ENCODE assay signal across 8 cellular contexts in genomic region chr15:38002883-38003477, GRCh38.
DNase-seq lines count a peak whose midpoint lies in the region; ATAC-seq and TF ChIP-seq lines count a peak whose summit lies in the region.

No MANE protein-coding gene starts in this region.

- H3K9me3 ChIP-seq in lower lobe of right lung (no peaks in the 10 kb centered on the region), gastrocnemius medialis (no peaks in the 10 kb centered on the region)

- H3K27ac ChIP-seq in lower lobe of right lung: no peak overlapping the region
- no peak overlapping the region for H3K27ac ChIP-seq in gastrocnemius medialis

- in situ Hi-C loops in gastrocnemius medialis (cut with MboI; ENCODE audit: low sequenced_read_pairs in 4 of 4): loop anchor here in 1 of 4 donors (10.0 kb wide), 1 partner anchor 412 kb away; no protein-coding TSS in a partner anchor

- ATAC-seq in lower lobe of right lung (peak; percentile 85 to 92), gastrocnemius medialis (no peak)

- H3K36me3 ChIP-seq in H7 (replicated peaks; ENCODE audit: control insufficient read depth, insufficient read depth, low read length) (no peaks in the 10 kb centered on the region), lower lobe of right lung (no peaks in the 10 kb centered on the region), gastrocnemius medialis (no peaks in the 10 kb centered on the region)

- H3K4me3 ChIP-seq in H7 (ENCODE audit: insufficient read depth, low read depth, low read length) (no peak overlapping the region), lower lobe of right lung (no peak overlapping the region), gastrocnemius medialis (no peak overlapping the region), lower leg skin (ENCODE audit: low read depth, poor library complexity, severe bottlenecking) (no peak overlapping the region)

- H3K27me3 ChIP-seq in H7 (ENCODE audit: control insufficient read depth, insufficient read depth, low read length): no peaks in the 10 kb centered on the region
- no peaks in the 10 kb centered on the region for H3K27me3 ChIP-seq in lower lobe of right lung (ENCODE audit: low read depth)
- no peaks in the 10 kb centered on the region for H3K27me3 ChIP-seq in gastrocnemius medialis

- 85 to 97% methylated on average over 2 of the region's 2 CpGs for WGBS in lower leg skin, 2 donors

- peak; percentile 48 for DNase-seq in GM04504 (ENCODE audit: low read depth)
- DNase-seq in H7: peak; percentile 44
- peak; percentile 63 for DNase-seq in OCI-M1 (lab: John Stamatoyannopoulos, UW)
- peak; percentile 88 for DNase-seq in dermis blood vessel endothelial cell
- peak; percentile 74 for DNase-seq in lower lobe of right lung
- DNase-seq in gastrocnemius medialis: no peak
- DNase-seq in lower leg skin (ENCODE audit: low spot score in 2 of 2): no peak
- DNase-seq in NCI-H2171 treated with DMSO at 0.1 percent for 48 hours (lab: John Stamatoyannopoulos, UW): no peak

- intact Hi-C loops in lower lobe of right lung (cut with DNase I) (loop anchor here (10.0 kb wide), 1 partner anchor 352 kb away; no protein-coding TSS in a partner anchor), gastrocnemius medialis (cut with DNase I; ENCODE audit: low total_unique reads) (no loop called here), lower leg skin (cut with DNase I; ENCODE audit: low total_unique reads) (no loop called here)

- no peak for TF ChIP-seq POLR2A in gastrocnemius medialis (IDR thresholded peaks at IDR 0.05)
- TF ChIP-seq POLR2A in lower leg skin (IDR thresholded peaks at IDR 0.05): no peak

- H3K4me1 ChIP-seq in lower lobe of right lung: peaks cover 5% of the 10 kb centered on the region
- H3K4me1 ChIP-seq in gastrocnemius medialis: no peaks in the 10 kb centered on the region

- peak; percentile 71 for TF ChIP-seq CTCF in lower lobe of right lung (IDR thresholded peaks at IDR 0.05)
- TF ChIP-seq CTCF in gastrocnemius medialis (IDR thresholded peaks at IDR 0.05 in 4 of 5, conservative IDR thresholded peaks at IDR 0.05 in 1 of 5): peak in 2 of 5 experiments; percentile 11
- TF ChIP-seq CTCF in lower leg skin (IDR thresholded peaks at IDR 0.05): no peak

Comparison
In these comparisons a context has a peak if more than half of its experiments do, and no peak if none do; other contexts are left out.
1. DNase-seq: peak in GM04504 (single experiment), H7 (single experiment), OCI-M1 (single experiment), dermis blood vessel endothelial cell (single experiment) and lower lobe of right lung (single experiment); none in gastrocnemius medialis (0 of 2), lower leg skin (0 of 2) and NCI-H2171 treated with DMSO at 0.1 percent for 48 hours (single experiment).
2. ATAC-seq: peak in lower lobe of right lung (2 of 2); none in gastrocnemius medialis (0 of 2).